7 cellular contexts compared by ENCODE assay signal in the genomic region with DNA sequence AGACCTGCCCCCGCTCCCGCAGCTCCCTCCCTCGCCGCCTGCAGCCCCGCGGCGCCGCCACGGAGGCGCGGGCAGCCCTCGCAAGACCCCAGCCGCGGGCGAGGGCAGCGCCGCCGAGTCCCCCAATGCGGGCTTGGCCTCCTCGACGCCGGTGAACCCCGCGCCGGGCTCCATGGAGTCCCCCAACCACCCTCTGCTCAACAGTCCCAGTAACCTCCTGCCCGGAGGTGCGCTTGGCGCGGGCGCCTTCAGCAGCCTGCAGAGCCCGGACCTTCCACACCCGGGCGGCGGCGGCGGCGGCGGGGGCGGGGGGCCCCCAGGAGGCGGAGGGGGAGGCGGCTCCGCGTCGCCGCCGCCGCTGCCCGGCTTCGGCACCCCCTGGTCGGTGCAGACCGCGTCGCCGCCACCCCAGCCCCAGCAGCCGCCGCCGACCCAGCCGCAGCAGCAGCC. TPM values are rescaled to one million over a fixed set of nuclear protein-coding genes. Genes with fewer than 3 reads are reported as not detected.
DNase-seq lines count a peak whose midpoint lies in the region; ATAC-seq and TF ChIP-seq lines count a peak whose summit lies in the region.

No MANE protein-coding gene starts in this region.

- ATAC-seq in HG02870 (IDR thresholded peaks at IDR 0.05; ENCODE audit: unreplicated experiment) = peak; percentile 12

- DNase-seq in SK-N-DZ (ENCODE audit: low spot score) (peak; percentile 16), astrocyte of the hippocampus (ENCODE audit: low read depth, low spot score) (peak; percentile 80), iPS-NIHi11 (ENCODE audit: low spot score) (peak; percentile 52), A172 (ENCODE audit: low spot score) (no peak)
- DNase-seq in stimulated activated CD4-positive, alpha-beta T cell treated with anti-CD3 and anti-CD28 coated beads, Interleukin-15, amount 100 ng/mL, for 1 hour (ENCODE audit: low read depth in 1 of 2, low spot score in 1 of 2) = peak; percentile 35 to 54

- TF ChIP-seq POLR2A in GM18526 (IDR thresholded peaks at IDR 0.05; ENCODE audit: extremely low read depth, insufficient read length) = peak; percentile 17

RNA-seq across cellular contexts. Expression of gene CPEB2, which starts 1.2 kb away (rescaled TPM):
- polyA plus RNA-seq in SK-N-DZ (2014; cell fraction: cytosol; rRNA removed) = 3.1 and 4.3 TPM in 2 replicates
- 3.9 and 5.6 TPM in 2 replicates for polyA plus RNA-seq in SK-N-DZ (2014; cell fraction: nucleus; rRNA removed)
- 2.2 and 5.3 TPM in 2 replicates for total RNA-seq in A172 (2014; rRNA removed; shearing (Covaris generic))
